8 cellular contexts compared by ENCODE assay signal in the genomic region with DNA sequence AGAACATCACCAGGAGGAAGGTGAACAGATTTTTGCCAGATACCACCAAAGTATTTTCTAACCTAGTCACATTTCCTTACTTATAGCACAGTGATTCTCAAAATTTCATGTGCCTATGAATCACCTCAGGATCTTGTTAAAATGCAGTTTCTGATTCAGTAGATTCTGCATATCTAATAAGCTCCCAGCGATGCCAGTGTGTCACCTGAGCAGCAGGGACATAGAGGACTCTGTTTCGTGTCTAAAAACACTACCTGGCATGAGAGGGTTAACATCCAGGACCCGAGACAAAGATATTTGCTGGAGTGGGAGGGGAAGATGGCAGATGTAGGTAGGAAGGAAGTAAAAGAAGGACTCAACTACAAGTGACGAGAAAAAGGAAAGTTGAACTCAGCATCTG.
"Had no signal": no experiment of that assay in that cellular context is flagged by ENCODE, and none has a peak within 500 bp of the region (broad histone marks: within the 10 kb centered on the region; RNA-seq: fewer than 3 reads in every experiment).

No MANE protein-coding gene starts in this region.

- FAIRE-seq: G401.6, GM12878, GM12891, GM12892, GM18507, GM19239 had no signal

- DNase-seq: GDM1, GF-D8 had no signal

- H3K4me3 ChIP-seq: GM12878 had no signal
